Comparison of ENCODE assay signal across 1 cellular context in genomic region chr1:64906447-64906846, GRCh38.
TF ChIP-seq lines count a peak whose summit lies in the region.

No MANE protein-coding gene starts in this region.

TF ChIP-seq in K562, 482 proteins besides CTCF, POLR2A, EP300 and RAD21:
- TF ChIP-seq CBFA2T3 (IDR thresholded peaks at IDR 0.05) (0 out of 2 replicates have a peak, but pooled peaks have one; percentile 13), JUN (IDR thresholded peaks at IDR 0.05; ENCODE audit: borderline replicate concordance, low read depth, low read length) (0 out of 2 replicates have a peak, but pooled peaks have one; percentile 17), JUN (CRISPR knock-in tag; IDR thresholded peaks at IDR 0.05; ENCODE audit: borderline replicate concordance) (no peak), SIX5 (IDR thresholded peaks at IDR 0.05; ENCODE audit: borderline replicate concordance in 1 of 2, insufficient read depth in 1 of 2, low read depth in 1 of 2, low read length in 2 of 2) (no peak), FOSL1 (tag; conservative IDR thresholded peaks at IDR 0.05) (peak; percentile 80), JUND (IDR thresholded peaks at IDR 0.05; ENCODE audit: borderline replicate concordance, low read depth, low read length) (peak; percentile 72; the same call in 1 of the 2 replicates), JUND (tag; IDR thresholded peaks at IDR 0.05; ENCODE audit: borderline replicate concordance, low read depth, low read length) (peak; percentile 73; the same call in 2 of the 3 replicates), FOXA3 (CRISPR knock-in tag; conservative IDR thresholded peaks at IDR 0.05 in 1 of 2, IDR thresholded peaks at IDR 0.05 in 1 of 2) (peak; percentile 63 to 88), ZNF76 (CRISPR knock-in tag; IDR thresholded peaks at IDR 0.05; ENCODE audit: borderline replicate concordance) (no peak), ATF3 (IDR thresholded peaks at IDR 0.05) (peak; percentile 67), ATF3 (CRISPR knock-in tag; conservative IDR thresholded peaks at IDR 0.05) (no peak), ZNF589 (CRISPR knock-in tag; IDR thresholded peaks at IDR 0.05; ENCODE audit: low read depth) (no peak), CBFA2T2 (conservative IDR thresholded peaks at IDR 0.05) (no peak), ZBTB43 (CRISPR knock-in tag; IDR thresholded peaks at IDR 0.05) (no peak), ARID1B (IDR thresholded peaks at IDR 0.05) (peak; percentile 50), MEIS2 (IDR thresholded peaks at IDR 0.05; ENCODE audit: partially characterized antibody) (peak; percentile 86), TCF3 (CRISPR knock-in tag; IDR thresholded peaks at IDR 0.05) (peak; percentile 20; the same call in 1 of the 2 replicates), MEF2A (IDR thresholded peaks at IDR 0.05; ENCODE audit: control insufficient read depth, low read depth, low read length) (no peak), SMARCA4 (IDR thresholded peaks at IDR 0.05) (0 out of 2 replicates have a peak, but pooled peaks have one; percentile 45), PKNOX1 (IDR thresholded peaks at IDR 0.05) (peak; percentile 49; the same call in 1 of the 2 replicates)
